ENCODE assay signal across 1 cellular context in the genomic region with DNA sequence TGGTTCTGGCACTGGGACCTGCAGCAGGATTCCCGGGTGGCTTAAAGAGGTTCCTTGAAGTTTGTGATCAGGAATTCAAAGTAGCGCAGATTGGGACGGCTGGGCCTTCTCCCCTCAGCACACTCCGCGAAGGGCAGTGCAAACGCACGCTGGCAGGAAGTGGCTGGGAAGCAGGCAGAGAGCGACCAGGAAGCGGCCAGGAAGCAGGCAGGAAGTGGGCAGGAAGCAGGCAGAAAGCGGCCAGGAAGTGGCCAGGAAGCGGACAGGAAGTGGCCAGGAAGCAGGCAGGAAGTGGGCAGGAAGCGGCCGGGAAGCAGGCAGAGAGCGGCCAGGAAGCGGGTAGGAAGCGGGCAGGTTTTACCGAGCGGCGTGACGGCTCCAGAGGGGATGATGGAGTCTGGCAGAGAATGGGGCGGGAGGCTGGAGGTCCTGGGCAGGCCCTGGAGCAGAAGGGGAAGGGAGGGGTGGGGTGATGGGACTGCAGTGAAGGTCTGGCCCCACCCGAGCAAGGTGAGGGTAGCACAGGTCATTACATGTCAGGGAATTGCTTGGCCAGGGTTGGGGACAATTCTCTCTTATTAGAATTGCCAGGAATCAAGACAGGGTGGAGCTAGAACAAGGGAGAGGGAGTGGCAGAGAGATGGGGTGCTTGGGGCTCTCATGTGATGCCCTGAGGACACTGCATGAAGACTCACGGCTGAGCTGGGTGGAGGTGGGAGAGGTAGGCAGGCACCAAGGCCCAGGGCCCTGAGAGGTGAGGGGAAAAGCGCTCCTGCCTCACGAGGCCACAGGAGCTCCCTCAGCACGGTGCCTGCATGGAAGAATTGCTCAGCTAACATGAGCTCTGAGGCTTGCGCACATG.
TF ChIP-seq lines count a peak whose summit lies in the region.

No MANE protein-coding gene starts in this region.

TF ChIP-seq in liver, 16 proteins besides CTCF, POLR2A, EP300 and RAD21:
- TF ChIP-seq, protein P1, sequence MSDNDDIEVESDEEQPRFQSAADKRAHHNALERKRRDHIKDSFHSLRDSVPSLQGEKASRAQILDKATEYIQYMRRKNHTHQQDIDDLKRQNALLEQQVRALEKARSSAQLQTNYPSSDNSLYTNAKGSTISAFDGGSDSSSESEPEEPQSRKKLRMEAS (IDR thresholded peaks at IDR 0.05), result peak; percentile 70
- no peak for TF ChIP-seq GABPA (IDR thresholded peaks at IDR 0.05 in 1 of 2, conservative IDR thresholded peaks at IDR 0.05 in 1 of 2)
- TF ChIP-seq, protein P2, sequence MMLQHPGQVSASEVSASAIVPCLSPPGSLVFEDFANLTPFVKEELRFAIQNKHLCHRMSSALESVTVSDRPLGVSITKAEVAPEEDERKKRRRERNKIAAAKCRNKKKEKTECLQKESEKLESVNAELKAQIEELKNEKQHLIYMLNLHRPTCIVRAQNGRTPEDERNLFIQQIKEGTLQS (IDR thresholded peaks at IDR 0.05), result no peak
- no peak for TF ChIP-seq HNF4A (conservative IDR thresholded peaks at IDR 0.05)
- peak; percentile 38 to 55 for TF ChIP-seq EGR1 (IDR thresholded peaks at IDR 0.05; ENCODE audit: low read depth in 2 of 2)
